In the genomic region with DNA sequence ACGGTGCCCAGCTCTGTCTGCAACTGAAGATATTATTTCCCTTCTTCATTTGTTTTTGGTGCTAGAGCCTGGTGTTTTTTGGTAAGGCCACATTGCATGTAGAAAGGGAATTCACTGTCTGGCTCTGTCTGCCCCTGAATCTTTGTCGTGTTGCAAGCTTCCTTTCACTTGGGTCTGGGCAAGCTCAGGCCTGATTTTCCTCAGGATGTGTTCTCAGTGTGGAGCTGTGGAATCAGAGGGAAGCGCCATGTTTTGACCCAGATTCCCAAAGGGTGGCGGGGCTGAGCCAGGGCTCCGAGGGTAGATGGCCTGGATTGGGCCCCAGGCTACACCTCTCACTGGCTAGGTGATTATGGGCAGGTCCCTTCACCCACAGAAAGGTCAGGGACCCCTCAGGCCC, we compare ENCODE assay signal across 29 cellular contexts. TPM values are rescaled to one million over a fixed set of nuclear protein-coding genes. Genes with fewer than 3 reads are reported as not detected.
DNase-seq lines count a peak whose midpoint lies in the region; ATAC-seq and TF ChIP-seq lines count a peak whose summit lies in the region.
"Had no signal": no experiment of that assay in that cellular context is flagged by ENCODE, and none has a peak within 500 bp of the region (broad histone marks: within the 10 kb centered on the region; RNA-seq: fewer than 3 reads in every experiment).

No MANE protein-coding gene starts in this region.

- H3K4me3 ChIP-seq in IMR-90 (ENCODE audit: insufficient read depth, low read depth, low read length) (no peak overlapping the region), suprapubic skin (no peak overlapping the region)
- H3K4me3 ChIP-seq: GM23248, spleen, tibial artery had no signal

- no peak overlapping the region for H3K9ac ChIP-seq in IMR-90 (ENCODE audit: low read depth, low read length)
- H3K9ac ChIP-seq: GM23248, parathyroid adenoma had no signal

- peaks cover 4% of the 10 kb centered on the region; the same call in 1 of the 2 replicates for H4K20me1 ChIP-seq in IMR-90 (ENCODE audit: insufficient read depth, low read length)

- H3K4me1 ChIP-seq in IMR-90 (ENCODE audit: control insufficient read depth, insufficient read depth, low read length) (no peaks in the 10 kb centered on the region), foreskin keratinocyte (peaks cover 10% of the 10 kb centered on the region), suprapubic skin (peaks cover 18% of the 10 kb centered on the region)
- H3K4me1 ChIP-seq: tibial artery had no signal

- dilution Hi-C loops in IMR-90 (cut with HindIII; ENCODE audit: low sequenced_read_pairs, unreplicated experiment), result no loop called here

- H3K9me3 ChIP-seq in IMR-90 (ENCODE audit: control insufficient read depth, insufficient read depth, low read length) (no peaks in the 10 kb centered on the region), suprapubic skin (no peaks in the 10 kb centered on the region)
- H3K9me3 ChIP-seq: spleen, tibial artery had no signal

- peaks cover 55% of the 10 kb centered on the region for H3K36me3 Mint-ChIP-seq in MCF 10A (ENCODE audit: insufficient read depth, unreplicated experiment)

- ATAC-seq in IMR-90 (ENCODE audit: low read depth) (no peak), foreskin keratinocyte (no peak), GM19328 (IDR thresholded peaks at IDR 0.05; ENCODE audit: unreplicated experiment) (no peak), HG03175 (IDR thresholded peaks at IDR 0.05; ENCODE audit: unreplicated experiment) (no peak)
- ATAC-seq: left lobe of liver; stimulated activated naive CD8-positive, alpha-beta T cell treated with anti-CD3 and anti-CD28 coated beads, Interleukin-15, amount 100 ng/mL, for 72 hours had no signal

- H3K4me1 Mint-ChIP-seq in MCF 10A (ENCODE audit: insufficient read depth, unreplicated experiment), result peaks cover 5% of the 10 kb centered on the region

- peaks cover 61% of the 10 kb centered on the region for H3K36me3 ChIP-seq in IMR-90 (ENCODE audit: control insufficient read depth, insufficient read depth, low read length)
- H3K36me3 ChIP-seq in suprapubic skin, result peaks cover 99% of the 10 kb centered on the region

- H3K9me1 ChIP-seq in IMR-90 (ENCODE audit: insufficient read depth, low read length), result no peaks in the 10 kb centered on the region

- no peak overlapping the region for H3K4ac ChIP-seq in IMR-90 (ENCODE audit: low read depth, low read length)

- no peaks in the 10 kb centered on the region for H3K27me3 Mint-ChIP-seq in MCF 10A (ENCODE audit: insufficient read depth, unreplicated experiment)
- H3K27me3 Mint-ChIP-seq: activated CD4-positive, alpha-beta T cell treated with anti-CD3 and anti-CD28 coated beads, Interleukin-2, amount 10 ng/mL, durations not matched to agents 24 days and 14 days; activated T-cell treated with anti-CD3 and anti-CD28 coated beads, Interleukin-2, amount 50 U/mL, for 24 hours; IgD-negative memory B cell; stimulated activated naive CD8-positive, alpha-beta T cell treated with anti-CD3 and anti-CD28 coated beads, Interleukin-15, amount 100 ng/mL, for 72 hours had no signal

- no peak overlapping the region for H2BK15ac ChIP-seq in IMR-90 (ENCODE audit: low read depth, low read length)

- no peak overlapping the region for H3K27ac ChIP-seq in IMR-90 (ENCODE audit: insufficient read depth, low read length)
- no peak overlapping the region for H3K27ac ChIP-seq in foreskin keratinocyte
- peak overlapping the region; percentile 51 for H3K27ac ChIP-seq in suprapubic skin
- H3K27ac ChIP-seq: C4-2B, GM23248, parathyroid adenoma, spleen, tibial artery had no signal

- intact Hi-C loops in IMR-90 (cut with micrococcal nuclease) (no loop called here), MCF 10A (cut with micrococcal nuclease) (loop anchor here (10.0 kb wide), 1 partner anchor 309 kb away; no protein-coding TSS in a partner anchor)

- DNase-seq in IMR-90, result no peak
- DNase-seq in MCF 10A (ENCODE audit: unreplicated experiment), result peak; percentile 18
- peak; percentile 42 to 66 for DNase-seq in foreskin keratinocyte
- DNase-seq in suprapubic skin (ENCODE audit: low spot score in 2 of 2), result no peak
- DNase-seq in kidney tubule cell (ENCODE audit: low spot score), result no peak
- DNase-seq: activated CD4-positive, alpha-beta T cell treated with anti-CD3 and anti-CD28 coated beads, Interleukin-2, amount 10 ng/mL, durations not matched to agents 24 days and 14 days; activated gamma-delta T cell; activated T-cell treated with anti-CD3 and anti-CD28 coated beads, Interleukin-2, amount 50 U/mL, for 24 hours; cerebellar nuclear complex; COR-L47; GM23248; mesenchymal stem cell; NCI-H1048; NCI-H748 treated with DMSO at 0.1 percent for 48 hours; nephron progenitor cell; SHP77 treated with DMSO at 0.1 percent for 48 hours; spleen; stimulated activated CD4-positive, alpha-beta T cell treated with anti-CD3 and anti-CD28 coated beads, Interleukin-2, amount 100 ng/mL, for 24 hours; stimulated activated CD8-positive, alpha-beta memory T cell treated with anti-CD3 and anti-CD28 coated beads, Interleukin-4, amount 100 ng/mL, for 48 hours; stimulated activated naive CD8-positive, alpha-beta T cell treated with anti-CD3 and anti-CD28 coated beads, Interleukin-15, amount 100 ng/mL, for 72 hours; T1000; tibial artery had no signal

- no TSS peak for BruUV-seq in IMR-90 (replicated peaks; lab: Mats Ljungman, UMichigan)
- no TSS peak for BruUV-seq in MCF 10A (replicated peaks; lab: Mats Ljungman, UMichigan)

- H2BK120ac ChIP-seq in IMR-90 (ENCODE audit: low read depth, low read length), result no peak overlapping the region

- POLR2A ChIA-PET in IMR-90 (lab: Charles Lee; ENCODE audit: unreplicated experiment), result interaction anchor here (0.7 kb wide), 1 partner anchor 8 kb away, joined by 3 read pairs; no protein-coding TSS in a partner anchor
- POLR2A ChIA-PET in MCF 10A (lab: Yijun Ruan, JAX), result interaction anchor here (0.6 to 1.8 kb wide), 7 partner anchors 8 to 1219 kb away, joined by 3 to 8 read pairs (median 3); a partner anchor contains a TSS

- 100% methylated on average over 2 of the region's 5 CpGs; no CpG with 5 or more reads in 1 of the 2 experiments for WGBS in IMR-90 (ENCODE audit: extremely low coverage in 2 of 2, insufficient read length in 1 of 2), 2 experiments
- 63% methylated on average over 5 of the region's 5 CpGs for WGBS in suprapubic skin

- H3K56ac ChIP-seq in IMR-90 (ENCODE audit: extremely low read depth, insufficient read depth, low read length), result no peak overlapping the region

- TF ChIP-seq EP300 in suprapubic skin (IDR thresholded peaks at IDR 0.05), result no peak

- no peak overlapping the region for H4K91ac ChIP-seq in IMR-90 (ENCODE audit: insufficient read depth, low read depth, low read length)

- H3K23ac ChIP-seq in IMR-90 (ENCODE audit: low read depth, low read length), result no peak overlapping the region

- H3K27ac Mint-ChIP-seq in MCF 10A (ENCODE audit: low read depth, unreplicated experiment), result peak overlapping the region; percentile 49
- H3K27ac Mint-ChIP-seq: activated CD4-positive, alpha-beta T cell treated with anti-CD3 and anti-CD28 coated beads, Interleukin-2, amount 10 ng/mL, durations not matched to agents 24 days and 14 days; activated T-cell treated with anti-CD3 and anti-CD28 coated beads, Interleukin-2, amount 50 U/mL, for 24 hours; IgD-negative memory B cell had no signal

- no peak overlapping the region for H2BK5ac ChIP-seq in IMR-90 (ENCODE audit: low read depth, low read length, poor library complexity, severe bottlenecking)

- TF ChIP-seq CTCF in IMR-90 (conservative IDR thresholded peaks at IDR 0.05; ENCODE audit: low read depth, low read length) (no peak), MCF 10A (IDR thresholded peaks at IDR 0.05; ENCODE audit: unreplicated experiment) (no peak), foreskin keratinocyte (conservative IDR thresholded peaks at IDR 0.05) (no peak), suprapubic skin (IDR thresholded peaks at IDR 0.05) (no peak)

- H2AK9ac ChIP-seq in IMR-90 (replicated peaks; ENCODE audit: low read depth, low read length, poor library complexity), result peak overlapping the region; percentile 37

- no peak overlapping the region for H3K14ac ChIP-seq in IMR-90 (replicated peaks; ENCODE audit: low read depth, low read length)

- H4K8ac ChIP-seq in IMR-90 (ENCODE audit: low read depth in 2 of 2, low read length in 2 of 2), result no peak overlapping the region

- H2AK5ac ChIP-seq in IMR-90 (ENCODE audit: low read depth, low read length), result no peak overlapping the region

- TF ChIP-seq RAD21 in IMR-90 (IDR thresholded peaks at IDR 0.05; ENCODE audit: low read length), result no peak

- H3K9me3 Mint-ChIP-seq in MCF 10A (ENCODE audit: unreplicated experiment), result no peaks in the 10 kb centered on the region
- H3K9me3 Mint-ChIP-seq: activated CD4-positive, alpha-beta T cell treated with anti-CD3 and anti-CD28 coated beads, Interleukin-2, amount 10 ng/mL, durations not matched to agents 24 days and 14 days; activated T-cell treated with anti-CD3 and anti-CD28 coated beads, Interleukin-2, amount 50 U/mL, for 24 hours; IgD-negative memory B cell; nephron progenitor cell; stimulated activated naive CD8-positive, alpha-beta T cell treated with anti-CD3 and anti-CD28 coated beads, Interleukin-15, amount 100 ng/mL, for 72 hours had no signal

- no peak overlapping the region for H2BK20ac ChIP-seq in IMR-90 (ENCODE audit: low read depth, low read length)

- no peak overlapping the region for H4K5ac ChIP-seq in IMR-90 (ENCODE audit: low read depth, low read length)

- peaks cover 3 to 29% of the 10 kb centered on the region in 2 experiments for H3K79me1 ChIP-seq in IMR-90 (ENCODE audit: low read depth in 1 of 2, low read length in 2 of 2)

- no peak for TF ChIP-seq POLR2A in IMR-90 (IDR thresholded peaks at IDR 0.05; ENCODE audit: low read depth, low read length)
- TF ChIP-seq POLR2A in suprapubic skin (IDR thresholded peaks at IDR 0.05), result no peak

- CTCF ChIA-PET in IMR-90 (lab: Yijun Ruan, JAX) (interaction anchor here (1.0 kb wide), 1 partner anchor 8 kb away, joined by 7 read pairs; no protein-coding TSS in a partner anchor), MCF 10A (lab: Yijun Ruan, JAX) (interaction anchor here (0.6 to 2.3 kb wide), 7 partner anchors 16 to 150 kb away, joined by 3 to 10 read pairs (median 4); no protein-coding TSS in a partner anchor)

- no peak overlapping the region for H3K4me2 ChIP-seq in IMR-90 (ENCODE audit: low read depth, low read length)

- no peaks in the 10 kb centered on the region for H3K27me3 ChIP-seq in IMR-90 (ENCODE audit: control insufficient read depth, insufficient read depth, low read length)
- no peaks in the 10 kb centered on the region for H3K27me3 ChIP-seq in foreskin keratinocyte
- no peaks in the 10 kb centered on the region for H3K27me3 ChIP-seq in suprapubic skin
- H3K27me3 ChIP-seq: spleen, tibial artery had no signal

- H2AFZ ChIP-seq in IMR-90 (replicated peaks; ENCODE audit: low read length, poor library complexity), result no peak overlapping the region
- H2AFZ ChIP-seq: GM23248, parathyroid adenoma had no signal

- in situ Hi-C loops in IMR-90 (cut with MboI; ENCODE audit: low sequenced_read_pairs), result no loop called here

- no peak overlapping the region for H3K4me3 Mint-ChIP-seq in MCF 10A (ENCODE audit: unreplicated experiment)
- H3K4me3 Mint-ChIP-seq: activated CD4-positive, alpha-beta T cell treated with anti-CD3 and anti-CD28 coated beads, Interleukin-2, amount 10 ng/mL, durations not matched to agents 24 days and 14 days; activated T-cell treated with anti-CD3 and anti-CD28 coated beads, Interleukin-2, amount 50 U/mL, for 24 hours; IgD-negative memory B cell; nephron progenitor cell; stimulated activated naive CD8-positive, alpha-beta T cell treated with anti-CD3 and anti-CD28 coated beads, Interleukin-15, amount 100 ng/mL, for 72 hours had no signal

- H3K18ac ChIP-seq in IMR-90 (ENCODE audit: low read depth, low read length), result no peak overlapping the region

RNA-seq across cellular contexts. Expression of a gene that starts 8.6 kb away (rescaled TPM):
- total RNA-seq in IMR-90 (2012; rRNA removed) (36.0 and 55.8 TPM in 2 replicates), MCF 10A (2022) (224 and 257 TPM in 2 replicates), foreskin keratinocyte (119 and 131 TPM in 2 replicates), suprapubic skin (100 to 1,000 TPM; 119 to 164 (median 124) TPM)
- polyA plus RNA-seq in IMR-90 (2012; rRNA removed) (252 and 272 TPM in 2 replicates), foreskin keratinocyte (214 and 218 TPM in 2 replicates)
- 208 and 303 TPM in 2 replicates for polyA plus RNA-seq in IMR-90 (2012; cell fraction: cytosol; rRNA removed)
- polyA plus RNA-seq in IMR-90 (2012; cell fraction: nucleus; rRNA removed; ENCODE audit: low replicate concordance), result 310 and 537 TPM in 2 replicates

RNA-seq across cellular contexts. Expression of a gene that starts 9.1 kb away (rescaled TPM):
- under 0.01 and 0.28 TPM in 2 replicates for total RNA-seq in IMR-90 (2012; rRNA removed)
- 0.04 and 0.44 TPM in 2 replicates for polyA plus RNA-seq in IMR-90 (2012; rRNA removed)
- 0.04 and 0.09 TPM in 2 replicates for polyA plus RNA-seq in IMR-90 (2012; cell fraction: cytosol; rRNA removed)
- polyA plus RNA-seq in IMR-90 (2012; cell fraction: nucleus; rRNA removed; ENCODE audit: low replicate concordance), result 0.64 and 0.76 TPM in 2 replicates
- total RNA-seq in MCF 10A (2022), result 0.30 TPM in 1 of 2 replicates, not detected in the other
- total RNA-seq in foreskin keratinocyte, result 0.11 and 0.51 TPM in 2 replicates
- 0.31 and 0.42 TPM in 2 replicates for polyA plus RNA-seq in foreskin keratinocyte
- 1 to 10 TPM in 1 of 4 donors, under 1 TPM in 2, not detected in 1; 0.23 to 1.0 (median 0.48) TPM for total RNA-seq in suprapubic skin

RNA-seq across cellular contexts. Expression of a gene that starts 24.9 kb away (rescaled TPM):
- total RNA-seq in IMR-90 (2012; rRNA removed) (0.18 TPM in 1 of 2 replicates, not detected in the other), MCF 10A (2022) (not detected in 2 replicates), foreskin keratinocyte (not detected in 2 replicates), suprapubic skin (1 to 10 TPM; 1.4 to 4.3 (median 3.5) TPM)
- polyA plus RNA-seq in IMR-90 (2012; rRNA removed) (0.34 and 0.62 TPM in 2 replicates), foreskin keratinocyte (0.09 TPM in 1 of 2 replicates, not detected in the other)
- polyA plus RNA-seq in IMR-90 (2012; cell fraction: cytosol; rRNA removed), result 0.27 and 0.48 TPM in 2 replicates
- 10.2 and 19.9 TPM in 2 replicates for polyA plus RNA-seq in IMR-90 (2012; cell fraction: nucleus; rRNA removed; ENCODE audit: low replicate concordance)
- total RNA-seq: activated CD4-positive, alpha-beta T cell treated with anti-CD3 and anti-CD28 coated beads, Interleukin-2, amount 10 ng/mL, durations not matched to agents 24 days and 14 days had no signal

RNA-seq across cellular contexts. Expression of a gene that starts 36.8 kb away (rescaled TPM):
- total RNA-seq in IMR-90 (2012; rRNA removed) (not detected in 2 replicates), MCF 10A (2022) (0.54 TPM in 1 of 2 replicates, not detected in the other), foreskin keratinocyte (not detected in 2 replicates), suprapubic skin (not detected)
- polyA plus RNA-seq in IMR-90 (2012; rRNA removed) (not detected in 2 replicates), foreskin keratinocyte (not detected in 2 replicates)
- not detected in 2 replicates for polyA plus RNA-seq in IMR-90 (2012; cell fraction: cytosol; rRNA removed)
- 0.02 TPM in 2 replicates for polyA plus RNA-seq in IMR-90 (2012; cell fraction: nucleus; rRNA removed; ENCODE audit: low replicate concordance)
- total RNA-seq: activated CD4-positive, alpha-beta T cell treated with anti-CD3 and anti-CD28 coated beads, Interleukin-2, amount 10 ng/mL, durations not matched to agents 24 days and 14 days; GM23248; left lobe of liver; spleen had no signal
- polyA plus RNA-seq: fibroblast of lung, GM23248, IgD-negative memory B cell had no signal

RNA-seq across cellular contexts. Expression of a gene that starts 59.9 kb away (rescaled TPM):
- total RNA-seq in IMR-90 (2012; rRNA removed) (3.1 and 4.3 TPM in 2 replicates), MCF 10A (2022) (1.7 and 2.7 TPM in 2 replicates), foreskin keratinocyte (3.2 and 3.8 TPM in 2 replicates), suprapubic skin (1 to 10 TPM; 1.2 to 5.1 (median 2.9) TPM)
- polyA plus RNA-seq in IMR-90 (2012; rRNA removed) (10.1 and 12.0 TPM in 2 replicates), foreskin keratinocyte (3.3 and 3.4 TPM in 2 replicates)
- polyA plus RNA-seq in IMR-90 (2012; cell fraction: cytosol; rRNA removed), result 11.5 and 12.4 TPM in 2 replicates
- 9.7 and 21.2 TPM in 2 replicates for polyA plus RNA-seq in IMR-90 (2012; cell fraction: nucleus; rRNA removed; ENCODE audit: low replicate concordance)

Comparison
In these comparisons a context has a peak if more than half of its experiments do, and no peak if none do; other contexts are left out.
1. DNase-seq: peak in MCF 10A (single experiment) and foreskin keratinocyte (2 of 2); none in IMR-90 (single experiment), suprapubic skin (0 of 2) and kidney tubule cell (single experiment).